1 cellular context compared by ENCODE assay signal in the genomic region with DNA sequence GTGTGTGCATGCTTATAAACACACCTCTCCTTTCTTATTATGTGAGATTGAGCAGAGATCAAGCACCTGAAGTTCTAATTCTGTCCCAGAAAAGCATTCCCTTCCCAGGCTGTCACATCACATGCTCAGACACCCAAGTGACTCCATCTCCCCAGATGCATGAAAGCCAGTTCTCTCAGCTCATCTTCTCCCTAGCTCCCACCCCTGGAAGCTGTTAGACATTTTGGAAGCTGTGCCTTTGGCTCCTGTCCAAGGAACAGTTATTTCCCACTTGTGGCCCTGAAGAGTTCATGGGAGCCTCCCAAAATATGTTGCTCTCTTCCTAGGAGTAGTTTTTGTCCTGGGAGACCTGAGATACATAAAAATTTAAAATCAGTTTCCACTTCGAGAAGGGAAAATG.
TF ChIP-seq lines count a peak whose summit lies in the region.

No MANE protein-coding gene starts in this region.

TF ChIP-seq in IMR-90, 13 proteins besides CTCF, POLR2A, EP300 and RAD21:
- no peak for TF ChIP-seq USF2 (IDR thresholded peaks at IDR 0.05; ENCODE audit: low read depth, low read length)
- TF ChIP-seq MXI1 (IDR thresholded peaks at IDR 0.05; ENCODE audit: borderline replicate concordance, low read depth, low read length), result no peak
- no peak for TF ChIP-seq ELK1 (IDR thresholded peaks at IDR 0.05; ENCODE audit: borderline replicate concordance, low read depth, low read length)
